In genomic region chr3:50226888-50227389, GRCh38 we compare ENCODE assay signal across 1 cellular context.
TF ChIP-seq lines count a peak whose summit lies in the region.

No MANE protein-coding gene starts in this region.

TF ChIP-seq in HEK293, 187 proteins besides CTCF, POLR2A, EP300 and RAD21 (continued from another document):
- no peak for TF ChIP-seq ZBTB11 (tag by site-specific recombination; conservative IDR thresholded peaks at IDR 0.05; ENCODE audit: low read depth)
- peak; percentile 29; the same call in 1 of the 2 replicates for TF ChIP-seq ZNF391 (tag by site-specific recombination; IDR thresholded peaks at IDR 0.05; ENCODE audit: borderline replicate concordance, low read depth)
- no peak for TF ChIP-seq ZBTB1 (tag by site-specific recombination; IDR thresholded peaks at IDR 0.05)
- TF ChIP-seq KLF8 (tag by site-specific recombination; IDR thresholded peaks at IDR 0.05): no peak; the same call in 1 of the 2 replicates
- TF ChIP-seq ZNF211 (tag by site-specific recombination; IDR thresholded peaks at IDR 0.05; ENCODE audit: low read depth): no peak
- no peak for TF ChIP-seq ZNF529 (tag by site-specific recombination; IDR thresholded peaks at IDR 0.05; ENCODE audit: insufficient replicate concordance)
- no peak for TF ChIP-seq ZNF670 (tag by site-specific recombination; IDR thresholded peaks at IDR 0.05; ENCODE audit: low read depth)
- TF ChIP-seq ZBTB8A (tag by site-specific recombination; IDR thresholded peaks at IDR 0.05): peak; percentile 15; the same call in 1 of the 2 replicates
- no peak for TF ChIP-seq SP3 (tag by site-specific recombination; IDR thresholded peaks at IDR 0.05)
- no peak for TF ChIP-seq ZBTB7A (tag by site-specific recombination; IDR thresholded peaks at IDR 0.05; ENCODE audit: low read depth)
- TF ChIP-seq KLF17 (tag by site-specific recombination; IDR thresholded peaks at IDR 0.05): 0 out of 2 replicates have a peak, but pooled peaks have one; percentile 11
- TF ChIP-seq ZNF777 (tag by site-specific recombination; IDR thresholded peaks at IDR 0.05; ENCODE audit: borderline replicate concordance): peak; percentile 98
- TF ChIP-seq PRDM2 (tag by site-specific recombination; IDR thresholded peaks at IDR 0.05; ENCODE audit: borderline replicate concordance): no peak
- peak; percentile 45 for TF ChIP-seq HIC1 (tag by site-specific recombination; IDR thresholded peaks at IDR 0.05)
- peak; percentile 94 for TF ChIP-seq PATZ1 (tag by site-specific recombination; IDR thresholded peaks at IDR 0.05)
- TF ChIP-seq ZNF692 (tag by site-specific recombination; IDR thresholded peaks at IDR 0.05): 0 out of 2 replicates have a peak, but pooled peaks have one; percentile 50
- no peak for TF ChIP-seq ZNF155 (tag by site-specific recombination; IDR thresholded peaks at IDR 0.05)
- no peak for TF ChIP-seq ZNF843 (tag by site-specific recombination; IDR thresholded peaks at IDR 0.05)
- no peak for TF ChIP-seq KLF10 (tag by site-specific recombination; IDR thresholded peaks at IDR 0.05)
- no peak for TF ChIP-seq IKZF3 (tag by site-specific recombination; IDR thresholded peaks at IDR 0.05)
- TF ChIP-seq ZFHX2 (tag by site-specific recombination; conservative IDR thresholded peaks at IDR 0.05): peak; percentile 7; the same call in 1 of the 2 replicates
- TF ChIP-seq ZNF341 (tag by site-specific recombination; IDR thresholded peaks at IDR 0.05; ENCODE audit: low read depth): 0 out of 2 replicates have a peak, but pooled peaks have one; percentile 2
- TF ChIP-seq ZSCAN30 (tag by site-specific recombination; IDR thresholded peaks at IDR 0.05): no peak
- TF ChIP-seq ZNF2 (tag by site-specific recombination; IDR thresholded peaks at IDR 0.05): no peak
- TF ChIP-seq ZNF148 (tag by site-specific recombination; IDR thresholded peaks at IDR 0.05; ENCODE audit: borderline replicate concordance): no peak
- TF ChIP-seq ZNF560 (tag by site-specific recombination; IDR thresholded peaks at IDR 0.05; ENCODE audit: borderline replicate concordance): no peak
- 0 out of 2 replicates have a peak, but pooled peaks have one; percentile 36 for TF ChIP-seq YY2 (tag by site-specific recombination; IDR thresholded peaks at IDR 0.05)
- TF ChIP-seq ZNF169 (tag by site-specific recombination; IDR thresholded peaks at IDR 0.05): no peak
- no peak for TF ChIP-seq ZNF433 (tag by site-specific recombination; IDR thresholded peaks at IDR 0.05; ENCODE audit: low read depth)
- TF ChIP-seq ZNF394 (tag by site-specific recombination; IDR thresholded peaks at IDR 0.05; ENCODE audit: borderline replicate concordance): peak; percentile 40; the same call in 1 of the 2 replicates
- no peak for TF ChIP-seq ZBTB44 (tag by site-specific recombination; IDR thresholded peaks at IDR 0.05)
- TF ChIP-seq ZNF423 (tag by site-specific recombination; IDR thresholded peaks at IDR 0.05): 0 out of 2 replicates have a peak, but pooled peaks have one; percentile 24
- no peak for TF ChIP-seq ZNF24 (tag by site-specific recombination; IDR thresholded peaks at IDR 0.05)
- TF ChIP-seq ZNF501 (tag by site-specific recombination; IDR thresholded peaks at IDR 0.05): no peak
- 0 out of 2 replicates have a peak, but pooled peaks have one; percentile 11 for TF ChIP-seq GFI1B (tag by site-specific recombination; IDR thresholded peaks at IDR 0.05)
